ENCODE assay signal across 12 cellular contexts in genomic region chr6:39905640-39905975, GRCh38.
"Had no signal": no experiment of that assay in that cellular context is flagged by ENCODE, and none has a peak within 500 bp of the region (broad histone marks: within the 10 kb centered on the region; RNA-seq: fewer than 3 reads in every experiment).

No MANE protein-coding gene starts in this region.

- H3K4me3 Mint-ChIP-seq: mesothelial cell of epicardium; natural killer cell; stimulated activated effector memory CD8-positive, alpha-beta T cell treated with anti-CD3 and anti-CD28 coated beads, Interleukin-12 subunit alpha, Interleukin-12 subunit beta, amount 100 ng/mL, for 72 hours had no signal

- DNase-seq: effector CD4-positive, alpha-beta T cell; foreskin fibroblast; glutamatergic neuron; islet precursor cell; natural killer cell; stimulated activated CD4-positive, alpha-beta T cell treated with anti-CD3 and anti-CD28 coated beads, Interleukin-4, amount 100 ng/mL, for 1 hour; stimulated activated CD8-positive, alpha-beta memory T cell treated with anti-CD3 and anti-CD28 coated beads, Interleukin-4, amount 100 ng/mL, for 48 hours; stimulated activated naive CD8-positive, alpha-beta T cell treated with anti-CD3 and anti-CD28 coated beads, Interleukin-15, Interleukin-2, amounts not matched to agents 100 U/mL and 50 U/mL, for 24 hours had no signal

- H3K36me3 Mint-ChIP-seq: natural killer cell; stimulated activated effector memory CD8-positive, alpha-beta T cell treated with anti-CD3 and anti-CD28 coated beads, Interleukin-12 subunit alpha, Interleukin-12 subunit beta, amount 100 ng/mL, for 72 hours had no signal

- H3K9me3 Mint-ChIP-seq: mesothelial cell of epicardium; natural killer cell; stimulated activated effector memory CD8-positive, alpha-beta T cell treated with anti-CD3 and anti-CD28 coated beads, Interleukin-12 subunit alpha, Interleukin-12 subunit beta, amount 100 ng/mL, for 72 hours had no signal

- ATAC-seq: esophagus mucosa; gastroesophageal sphincter; natural killer cell; stimulated activated effector memory CD8-positive, alpha-beta T cell treated with anti-CD3 and anti-CD28 coated beads, Interleukin-12 subunit alpha, Interleukin-12 subunit beta, amount 100 ng/mL, for 72 hours; stimulated activated naive CD8-positive, alpha-beta T cell treated with anti-CD3 and anti-CD28 coated beads, Interleukin-15, Interleukin-2, amounts not matched to agents 100 U/mL and 50 U/mL, for 24 hours had no signal

- H3K27ac Mint-ChIP-seq: mesothelial cell of epicardium; natural killer cell; stimulated activated effector memory CD8-positive, alpha-beta T cell treated with anti-CD3 and anti-CD28 coated beads, Interleukin-12 subunit alpha, Interleukin-12 subunit beta, amount 100 ng/mL, for 72 hours had no signal

- H3K4me1 Mint-ChIP-seq: mesothelial cell of epicardium; natural killer cell; stimulated activated effector memory CD8-positive, alpha-beta T cell treated with anti-CD3 and anti-CD28 coated beads, Interleukin-12 subunit alpha, Interleukin-12 subunit beta, amount 100 ng/mL, for 72 hours had no signal
